16 cellular contexts compared by ENCODE assay signal in the genomic region with DNA sequence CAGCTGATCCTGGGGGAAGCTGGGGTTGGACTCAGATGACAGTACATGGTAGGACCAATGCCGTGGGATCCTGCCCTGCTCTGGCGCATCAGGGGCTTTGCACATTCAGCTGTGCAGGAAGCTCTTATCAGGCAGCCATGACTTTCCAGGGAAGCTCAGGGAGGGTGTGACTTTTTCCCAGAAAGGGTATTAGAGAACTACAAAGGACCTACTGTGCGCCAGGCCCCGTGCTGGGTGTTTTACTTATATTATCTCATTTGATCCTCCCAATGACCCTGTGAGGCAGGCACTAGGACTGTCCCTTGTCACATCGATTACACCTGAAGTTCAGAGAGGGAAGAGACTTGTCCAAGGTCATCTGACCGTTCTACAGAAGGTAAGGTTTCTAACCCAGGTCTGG. TPM values are rescaled to one million over a fixed set of nuclear protein-coding genes. Genes with fewer than 3 reads are reported as not detected.
DNase-seq lines count a peak whose midpoint lies in the region; ATAC-seq, FAIRE-seq and TF ChIP-seq lines count a peak whose summit lies in the region.
"Had no signal": no experiment of that assay in that cellular context is flagged by ENCODE, and none has a peak within 500 bp of the region (broad histone marks: within the 10 kb centered on the region; RNA-seq: fewer than 3 reads in every experiment).

No MANE protein-coding gene starts in this region.

- TF ChIP-seq CTCF in RWPE1 (conservative IDR thresholded peaks at IDR 0.05; ENCODE audit: low read depth), result no peak
- no peak for TF ChIP-seq CTCF in K562 (IDR thresholded peaks at IDR 0.05 in 2 of 3, conservative IDR thresholded peaks at IDR 0.05 in 1 of 3; ENCODE audit: insufficient read depth in 2 of 3, low read depth in 1 of 3, low read length in 3 of 3)
- TF ChIP-seq CTCF in keratinocyte (optimal IDR thresholded peaks at IDR 0.05 in 1 of 3, IDR thresholded peaks at IDR 0.05 in 1 of 3, conservative IDR thresholded peaks at IDR 0.05 in 1 of 3; ENCODE audit: extremely low read depth in 1 of 3, insufficient read depth in 2 of 3, low read length in 3 of 3), result no peak
- no peak for TF ChIP-seq CTCF in stomach (IDR thresholded peaks at IDR 0.05)

- H4K12ac ChIP-seq in trophoblast cell (ENCODE audit: low read depth, low read length), result no peak overlapping the region

- POLR2A ChIA-PET in RWPE1 (lab: Yijun Ruan, JAX; ENCODE audit: low non-redundant PET) (no interaction called here), K562 (lab: Yijun Ruan, JAX) (interaction anchor here (1.0 to 2.0 kb wide), 2 partner anchors 10 to 11 kb away, joined by 3 to 6 read pairs; no protein-coding TSS in a partner anchor)

- H3K4me3 ChIP-seq in K562 (no peak overlapping the region), keratinocyte (ENCODE audit: control insufficient read depth in 2 of 3, extremely low read depth in 1 of 3, insufficient read depth in 2 of 3, low read depth in 1 of 3, low read length in 3 of 3) (no peak overlapping the region), trophoblast cell (ENCODE audit: low read depth, low read length) (no peak overlapping the region), stomach (no peak overlapping the region)
- H3K4me3 ChIP-seq: HAP-1 had no signal

- no peaks in the 10 kb centered on the region for H3K9me3 ChIP-seq in K562 (replicated peaks; ENCODE audit: control insufficient read depth, insufficient read depth, low read depth, low read length)
- H3K9me3 ChIP-seq in keratinocyte (ENCODE audit: control insufficient read depth, low read depth, low read length), result no peaks in the 10 kb centered on the region
- H3K9me3 ChIP-seq in trophoblast cell (ENCODE audit: insufficient read depth, low read depth, low read length), result peaks cover 5% of the 10 kb centered on the region
- no peaks in the 10 kb centered on the region for H3K9me3 ChIP-seq in stomach
- H3K9me3 ChIP-seq: HAP-1 had no signal

- no peak overlapping the region for H2BK12ac ChIP-seq in trophoblast cell (ENCODE audit: low read length)

- no peak overlapping the region for H3K4ac ChIP-seq in trophoblast cell (ENCODE audit: low read depth, low read length)

- no peak overlapping the region for H3K14ac ChIP-seq in trophoblast cell (ENCODE audit: low read length)

- 37% methylated on average over 6 of the region's 6 CpGs for WGBS in K562 (ENCODE audit: insufficient coverage, low coverage, missing lambda C conversion rate)
- WGBS in trophoblast cell (ENCODE audit: extremely low coverage, insufficient coverage, insufficient read length), result no CpG with 5 or more reads among the region's 6 CpGs
- 79 to 91% (median 88%) methylated on average over 6 of the region's 6 CpGs for WGBS in stomach, 5 donors

- no peaks in the 10 kb centered on the region for H3K9me1 ChIP-seq in K562 (ENCODE audit: control insufficient read depth, insufficient read depth, low read length)
- no peaks in the 10 kb centered on the region for H3K9me1 ChIP-seq in keratinocyte (ENCODE audit: control insufficient read depth, extremely low read depth, insufficient read depth, low read length)

- H3K27ac ChIP-seq in RWPE1 (peak overlapping the region; percentile 70), K562 (ENCODE audit: extremely low read depth, low read depth, low read length) (no peak overlapping the region), keratinocyte (ENCODE audit: control insufficient read depth, insufficient read depth, low read length) (no peak overlapping the region), trophoblast cell (ENCODE audit: low read depth, low read length) (no peak overlapping the region), stomach (no peak overlapping the region)
- H3K27ac ChIP-seq: C4-2B, KMS-11 had no signal

- no peak overlapping the region for H3K18ac ChIP-seq in trophoblast cell (ENCODE audit: low read length)

- TF ChIP-seq RAD21 in K562 (CRISPR knock-in tag; conservative IDR thresholded peaks at IDR 0.05 in 1 of 2, IDR thresholded peaks at IDR 0.05 in 1 of 2), result no peak

- no peak for TF ChIP-seq EP300 in K562 (IDR thresholded peaks at IDR 0.05; ENCODE audit: low read length)
- no peak for TF ChIP-seq EP300 in stomach (IDR thresholded peaks at IDR 0.05)

- H3K27me3 ChIP-seq in K562 (ENCODE audit: control insufficient read depth in 2 of 2, insufficient read depth in 2 of 2, low read length in 2 of 2), result peaks cover 0 to 5% of the 10 kb centered on the region in 2 experiments; a peak in 1 of 5 replicates
- H3K27me3 ChIP-seq in keratinocyte (ENCODE audit: control insufficient read depth, extremely low read depth, insufficient read depth, low read length), result no peaks in the 10 kb centered on the region
- H3K27me3 ChIP-seq in trophoblast cell (ENCODE audit: insufficient read depth, low read length), result no peaks in the 10 kb centered on the region
- no peaks in the 10 kb centered on the region for H3K27me3 ChIP-seq in stomach

- DNase-seq in RWPE1 (ENCODE audit: low spot score) (no peak), K562 (ENCODE audit: extremely low read depth in 1 of 4, low spot score in 3 of 4) (peak in 1 of 4 experiments; percentile 8), keratinocyte (ENCODE audit: low read depth, low spot score) (no peak), trophoblast cell (no peak), NCI-H1436 (lab: John Stamatoyannopoulos, UW) (no peak), stomach (no peak)
- DNase-seq: AML-193; Calu3; CD8-positive, alpha-beta T cell; DMS79 treated with DMSO at 0.1 percent for 48 hours; GF-D8 had no signal

- H2BK5ac ChIP-seq in trophoblast cell (ENCODE audit: low read depth, low read length, poor library complexity), result no peak overlapping the region

- 0 out of 4 replicates have a peak overlapping the region, but pooled peaks of 1 of the 2 experiments have one; percentile 17 for H3K9ac ChIP-seq in K562 (ENCODE audit: insufficient read depth in 1 of 2, low read depth in 2 of 2, low read length in 2 of 2)
- no peak overlapping the region for H3K9ac ChIP-seq in keratinocyte (ENCODE audit: control insufficient read depth, extremely low read depth, insufficient read depth, low read length)
- H3K9ac ChIP-seq in trophoblast cell (ENCODE audit: low read length), result no peak overlapping the region
- H3K9ac ChIP-seq: KMS-11 had no signal

- dilution Hi-C loops in keratinocyte (cut with MboI; ENCODE audit: extremely low pct_ligation_motif_present, low sequenced_read_pairs), result no loop called here

- H3K36me3 ChIP-seq in K562 (ENCODE audit: control insufficient read depth, insufficient read depth, low read length) (no peaks in the 10 kb centered on the region), keratinocyte (ENCODE audit: control insufficient read depth in 2 of 2, extremely low read depth in 1 of 2, insufficient read depth in 2 of 2, low read length in 2 of 2) (no peaks in the 10 kb centered on the region), trophoblast cell (ENCODE audit: control insufficient read depth in 1 of 2, insufficient read depth in 2 of 2, low read length in 2 of 2) (peaks cover 2 to 3% of the 10 kb centered on the region in 2 experiments), stomach (peaks cover 0 to 13% (median 2%) of the 10 kb centered on the region in 4 donors)
- H3K36me3 ChIP-seq: HAP-1 had no signal

- no peak overlapping the region for H4K8ac ChIP-seq in trophoblast cell (ENCODE audit: low read depth, low read length)

- H3K4me2 ChIP-seq in K562 (ENCODE audit: insufficient read depth, low read length), result no peak overlapping the region
- peak overlapping the region; percentile 35 for H3K4me2 ChIP-seq in keratinocyte (ENCODE audit: control insufficient read depth, extremely low read depth, insufficient read depth, low read depth, low read length)
- H3K4me2 ChIP-seq in trophoblast cell (ENCODE audit: low read length), result no peak overlapping the region
- H3K4me2 ChIP-seq: KMS-11 had no signal

- no peak overlapping the region for H2AK5ac ChIP-seq in trophoblast cell (ENCODE audit: low read length)

- H4K91ac ChIP-seq in trophoblast cell (ENCODE audit: low read depth, low read length), result peak overlapping the region; percentile 71

- no TSS peak for BruUV-seq in K562 (replicated peaks; lab: Mats Ljungman, UMichigan)

- H4K20me1 ChIP-seq in K562 (replicated peaks; ENCODE audit: control insufficient read depth, insufficient read depth, low read length), result peaks cover 7% of the 10 kb centered on the region; the same call in 1 of the 2 replicates
- H4K20me1 ChIP-seq in keratinocyte (ENCODE audit: control insufficient read depth, extremely low read depth, insufficient read depth, low read length), result no peaks in the 10 kb centered on the region

- no peaks in the 10 kb centered on the region for H3K79me2 ChIP-seq in K562 (ENCODE audit: control insufficient read depth, insufficient read depth, low read length)
- no peaks in the 10 kb centered on the region for H3K79me2 ChIP-seq in keratinocyte (ENCODE audit: control insufficient read depth, insufficient read depth, low read length)
- H3K79me2 ChIP-seq in trophoblast cell (ENCODE audit: control insufficient read depth, insufficient read depth, low read length, poor library complexity), result no peaks in the 10 kb centered on the region

- peaks cover 8% of the 10 kb centered on the region for H3K79me1 ChIP-seq in trophoblast cell (ENCODE audit: low read length)

- FAIRE-seq in K562 (lab: Jason Lieb, UNC) (no peak), keratinocyte (lab: Jason Lieb, UNC) (no peak)
- FAIRE-seq: A204.1 had no signal

- in situ Hi-C loops in K562 (cut with MboI), result no loop called here

- intact Hi-C loops in K562 (cut with micrococcal nuclease) (no loop called here), stomach (cut with DNase I; ENCODE audit: low total_unique reads) (no loop called here)

- ATAC-seq in K562, result no peak
- ATAC-seq in HG02938 (IDR thresholded peaks at IDR 0.05; ENCODE audit: unreplicated experiment), result no peak
- ATAC-seq: CD8-positive, alpha-beta T cell had no signal

- TF ChIP-seq POLR2A in K562 (conservative IDR thresholded peaks at IDR 0.05), result no peak
- TF ChIP-seq POLR2A in stomach (IDR thresholded peaks at IDR 0.05), result no peak

- H2AFZ ChIP-seq in K562 (ENCODE audit: low read depth, low read length), result no peak overlapping the region
- no peak overlapping the region for H2AFZ ChIP-seq in keratinocyte (ENCODE audit: control insufficient read depth, low read length)
- no peak overlapping the region for H2AFZ ChIP-seq in trophoblast cell (ENCODE audit: insufficient read depth, low read length, poor library complexity)

- H3K4me1 ChIP-seq in K562 (replicated peaks in 1 of 2; ENCODE audit: control insufficient read depth in 2 of 2, insufficient read depth in 2 of 2, low read length in 2 of 2) (no peaks in the 10 kb centered on the region; a peak in 1 of 5 replicates), keratinocyte (ENCODE audit: control insufficient read depth, extremely low read depth, insufficient read depth, low read length) (peaks cover 22% of the 10 kb centered on the region), trophoblast cell (ENCODE audit: control insufficient read depth in 1 of 2, insufficient read depth in 2 of 2, low read length in 2 of 2) (peaks cover 27 to 31% of the 10 kb centered on the region in 2 experiments), stomach (peaks cover 0 to 16% (median 7%) of the 10 kb centered on the region in 4 donors)

- H2BK120ac ChIP-seq in trophoblast cell (ENCODE audit: insufficient read depth, low read length, poor library complexity), result no peak overlapping the region

- H3K23ac ChIP-seq in trophoblast cell (ENCODE audit: low read length), result no peak overlapping the region

- CTCF ChIA-PET in RWPE1 (lab: Yijun Ruan, JAX) (interaction anchor here (1.1 kb wide), 1 partner anchor 243 kb away, joined by 5 read pairs; no protein-coding TSS in a partner anchor), K562 (lab: Yijun Ruan, JAX; ENCODE audit: low intra/inter-chr PET ratio) (no interaction called here)

RNA-seq across cellular contexts. Expression of gene AKNA, which starts 23.7 kb away (rescaled TPM):
- 30.2 and 45.5 TPM in 2 replicates for total RNA-seq in K562 (2011; cell fraction: chromatin; rRNA removed; ENCODE audit: low replicate concordance)
- total RNA-seq in K562 (2011; cell fraction: nucleolus; rRNA removed), result 25.4 and 26.7 TPM in 2 replicates
- 26.6 and 27.0 TPM in 2 replicates for total RNA-seq in K562 (2011; cell fraction: nucleoplasm; rRNA removed)
- total RNA-seq in K562 (2014; rRNA removed), result 5.3 and 8.1 TPM in 2 replicates
- total RNA-seq in K562 (2014; rRNA removed; fragmentation: Illumina TruSeq; extraction: Trizol), result 3.7 and 3.9 TPM in 2 replicates
- total RNA-seq in K562 (2015; rRNA removed; fragmentation: Illumina TruSeq; extraction: Trizol), result 2.6 and 2.7 TPM in 2 replicates
- total RNA-seq in K562 (2021), result 16.9 and 20.5 TPM in 2 replicates
- 1.4 and 3.4 TPM in 2 replicates for polyA plus RNA-seq in K562 (2011; rRNA removed)
- 2.0 and 2.3 TPM in 2 replicates for polyA plus RNA-seq in K562 (2011; cell fraction: cytosol; rRNA removed)
- 8.0 and 8.2 TPM in 2 replicates for polyA plus RNA-seq in K562 (2011; cell fraction: nucleus; rRNA removed)
- 5.2 and 92.5 TPM in 2 replicates for polyA plus RNA-seq in K562 (2012)
- 11.1 and 14.0 TPM in 2 replicates for polyA plus RNA-seq in K562 (2014; fragmentation: Illumina TruSeq; extraction: Trizol)
- under 1 TPM; 0.29 to 0.37 TPM for polyA plus RNA-seq in K562 (2014; fragmentation: Nextera tagmentation; extraction: Ambion mirVana)
- 6.5 and 6.7 TPM in 2 replicates for polyA plus RNA-seq in K562 (2014; rRNA removed)
- polyA minus RNA-seq in K562 (2011; rRNA and poly(A)+ RNA removed), result 3.1 and 3.8 TPM in 2 replicates
- 1.9 and 4.6 TPM in 2 replicates for polyA minus RNA-seq in K562 (2011; cell fraction: cytosol; rRNA and poly(A)+ RNA removed)
- polyA minus RNA-seq in K562 (2011; cell fraction: nucleus; rRNA and poly(A)+ RNA removed), result 6.1 and 8.6 TPM in 2 replicates
- 0.57 to 1.1 TPM (median 0.79 TPM) in 3 replicates for polyA plus RNA-seq in keratinocyte
- 0.64 TPM for polyA plus RNA-seq in keratinocyte (2011; ENCODE audit: low read depth)
- polyA plus RNA-seq in keratinocyte (2011; cell fraction: cytosol; rRNA removed), result 0.66 and 0.82 TPM in 2 replicates
- 1.6 and 2.6 TPM in 2 replicates for polyA plus RNA-seq in keratinocyte (2011; cell fraction: nucleus; rRNA removed)
- polyA plus RNA-seq in keratinocyte (2012; ENCODE audit: low replicate concordance), result 1.8 and 2.0 TPM in 2 replicates
- 0.99 to 2.8 TPM (median 1.6 TPM) in 3 replicates for polyA minus RNA-seq in keratinocyte
- 0.77 TPM for polyA minus RNA-seq in keratinocyte (2011; cell fraction: cytosol; rRNA and poly(A)+ RNA removed)
- polyA minus RNA-seq in keratinocyte (2011; cell fraction: nucleus; rRNA and poly(A)+ RNA removed), result 2.6 and 2.8 TPM in 2 replicates
- polyA plus RNA-seq in trophoblast cell (2013), result 14.4 and 16.0 TPM in 2 replicates
- 10 to 100 TPM; 13.4 to 85.8 (median 31.0) TPM for total RNA-seq in stomach
- polyA plus RNA-seq in stomach, result 10 to 100 TPM; 12.2 to 13.6 (median 12.3) TPM
